1 cellular context compared by ENCODE assay signal in the genomic region with DNA sequence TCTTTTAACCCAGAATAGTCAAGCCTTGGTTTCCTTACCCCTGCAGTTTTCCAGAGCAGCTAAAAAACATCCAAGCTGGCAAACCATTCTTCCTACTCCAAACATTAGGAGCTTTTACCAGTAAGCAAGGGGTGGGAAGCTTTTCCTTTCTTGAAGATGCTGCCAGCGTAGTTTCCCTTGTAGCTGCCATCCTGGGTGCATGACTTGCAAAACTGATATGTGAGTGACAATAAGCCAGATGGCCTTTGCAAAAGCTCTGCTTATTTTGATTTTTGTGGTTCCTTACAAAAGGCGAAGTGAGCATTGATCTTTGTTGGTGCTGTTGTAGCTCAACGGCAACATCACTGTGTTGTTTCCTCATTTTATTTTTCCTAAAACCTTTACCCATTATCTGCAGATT.
TF ChIP-seq lines count a peak whose summit lies in the region.

No MANE protein-coding gene starts in this region.

TF ChIP-seq in K562, 482 proteins besides CTCF, POLR2A, EP300 and RAD21 (continued from another document):
- TF ChIP-seq, protein P1, sequence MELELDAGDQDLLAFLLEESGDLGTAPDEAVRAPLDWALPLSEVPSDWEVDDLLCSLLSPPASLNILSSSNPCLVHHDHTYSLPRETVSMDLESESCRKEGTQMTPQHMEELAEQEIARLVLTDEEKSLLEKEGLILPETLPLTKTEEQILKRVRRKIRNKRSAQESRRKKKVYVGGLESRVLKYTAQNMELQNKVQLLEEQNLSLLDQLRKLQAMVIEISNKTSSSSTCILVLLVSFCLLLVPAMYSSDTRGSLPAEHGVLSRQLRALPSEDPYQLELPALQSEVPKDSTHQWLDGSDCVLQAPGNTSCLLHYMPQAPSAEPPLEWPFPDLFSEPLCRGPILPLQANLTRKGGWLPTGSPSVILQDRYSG (tag; conservative IDR thresholded peaks at IDR 0.05; ENCODE audit: low read depth), result no peak
- TF ChIP-seq ETS2 (tag; IDR thresholded peaks at IDR 0.05; ENCODE audit: borderline replicate concordance, poor library complexity, severe bottlenecking), result no peak
- no peak for TF ChIP-seq HDAC1 (IDR thresholded peaks at IDR 0.05)
- TF ChIP-seq PHB (CRISPR knock-in tag; IDR thresholded peaks at IDR 0.05), result no peak
- no peak for TF ChIP-seq ARHGAP35 (IDR thresholded peaks at IDR 0.05; ENCODE audit: partially characterized antibody)
- TF ChIP-seq ZNF274 (IDR thresholded peaks at IDR 0.05; ENCODE audit: borderline replicate concordance, low read depth, low read length), result no peak
- TF ChIP-seq C11orf30 (IDR thresholded peaks at IDR 0.05; ENCODE audit: low read depth), result peak; percentile 73; the same call in 1 of the 2 replicates
- TF ChIP-seq, protein P2, sequence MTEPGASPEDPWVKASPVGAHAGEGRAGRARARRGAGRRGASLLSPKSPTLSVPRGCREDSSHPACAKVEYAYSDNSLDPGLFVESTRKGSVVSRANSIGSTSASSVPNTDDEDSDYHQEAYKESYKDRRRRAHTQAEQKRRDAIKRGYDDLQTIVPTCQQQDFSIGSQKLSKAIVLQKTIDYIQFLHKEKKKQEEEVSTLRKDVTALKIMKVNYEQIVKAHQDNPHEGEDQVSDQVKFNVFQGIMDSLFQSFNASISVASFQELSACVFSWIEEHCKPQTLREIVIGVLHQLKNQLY (CRISPR knock-in tag; conservative IDR thresholded peaks at IDR 0.05), result no peak
- no peak for TF ChIP-seq ZFP30 (CRISPR knock-in tag; IDR thresholded peaks at IDR 0.05; ENCODE audit: borderline replicate concordance)
- no peak for TF ChIP-seq TEAD4 (IDR thresholded peaks at IDR 0.05; ENCODE audit: low read length)
- TF ChIP-seq TEAD4 (CRISPR knock-in tag; IDR thresholded peaks at IDR 0.05; ENCODE audit: borderline replicate concordance), result no peak
- TF ChIP-seq, protein P3, sequence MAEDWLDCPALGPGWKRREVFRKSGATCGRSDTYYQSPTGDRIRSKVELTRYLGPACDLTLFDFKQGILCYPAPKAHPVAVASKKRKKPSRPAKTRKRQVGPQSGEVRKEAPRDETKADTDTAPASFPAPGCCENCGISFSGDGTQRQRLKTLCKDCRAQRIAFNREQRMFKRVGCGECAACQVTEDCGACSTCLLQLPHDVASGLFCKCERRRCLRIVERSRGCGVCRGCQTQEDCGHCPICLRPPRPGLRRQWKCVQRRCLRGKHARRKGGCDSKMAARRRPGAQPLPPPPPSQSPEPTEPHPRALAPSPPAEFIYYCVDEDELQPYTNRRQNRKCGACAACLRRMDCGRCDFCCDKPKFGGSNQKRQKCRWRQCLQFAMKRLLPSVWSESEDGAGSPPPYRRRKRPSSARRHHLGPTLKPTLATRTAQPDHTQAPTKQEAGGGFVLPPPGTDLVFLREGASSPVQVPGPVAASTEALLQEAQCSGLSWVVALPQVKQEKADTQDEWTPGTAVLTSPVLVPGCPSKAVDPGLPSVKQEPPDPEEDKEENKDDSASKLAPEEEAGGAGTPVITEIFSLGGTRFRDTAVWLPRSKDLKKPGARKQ (CRISPR knock-in tag; IDR thresholded peaks at IDR 0.05), result no peak
- TF ChIP-seq NFE2L1 (tag; IDR thresholded peaks at IDR 0.05; ENCODE audit: borderline replicate concordance, low read depth), result peak; percentile 58; the same call in 1 of the 2 replicates
- no peak for TF ChIP-seq ZC3H11A (IDR thresholded peaks at IDR 0.05; ENCODE audit: low read depth, low read length)
- TF ChIP-seq, protein P4, sequence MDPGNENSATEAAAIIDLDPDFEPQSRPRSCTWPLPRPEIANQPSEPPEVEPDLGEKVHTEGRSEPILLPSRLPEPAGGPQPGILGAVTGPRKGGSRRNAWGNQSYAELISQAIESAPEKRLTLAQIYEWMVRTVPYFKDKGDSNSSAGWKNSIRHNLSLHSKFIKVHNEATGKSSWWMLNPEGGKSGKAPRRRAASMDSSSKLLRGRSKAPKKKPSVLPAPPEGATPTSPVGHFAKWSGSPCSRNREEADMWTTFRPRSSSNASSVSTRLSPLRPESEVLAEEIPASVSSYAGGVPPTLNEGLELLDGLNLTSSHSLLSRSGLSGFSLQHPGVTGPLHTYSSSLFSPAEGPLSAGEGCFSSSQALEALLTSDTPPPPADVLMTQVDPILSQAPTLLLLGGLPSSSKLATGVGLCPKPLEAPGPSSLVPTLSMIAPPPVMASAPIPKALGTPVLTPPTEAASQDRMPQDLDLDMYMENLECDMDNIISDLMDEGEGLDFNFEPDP (CRISPR knock-in tag; IDR thresholded peaks at IDR 0.05), result no peak
- TF ChIP-seq BDP1 (IDR thresholded peaks at IDR 0.05; ENCODE audit: insufficient read depth, insufficient read length), result no peak
- TF ChIP-seq, protein P5, sequence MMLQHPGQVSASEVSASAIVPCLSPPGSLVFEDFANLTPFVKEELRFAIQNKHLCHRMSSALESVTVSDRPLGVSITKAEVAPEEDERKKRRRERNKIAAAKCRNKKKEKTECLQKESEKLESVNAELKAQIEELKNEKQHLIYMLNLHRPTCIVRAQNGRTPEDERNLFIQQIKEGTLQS (IDR thresholded peaks at IDR 0.05), result no peak
- TF ChIP-seq, protein P5 (CRISPR knock-in tag; conservative IDR thresholded peaks at IDR 0.05), result no peak
